ENCODE assay signal across 16 cellular contexts in the genomic region with DNA sequence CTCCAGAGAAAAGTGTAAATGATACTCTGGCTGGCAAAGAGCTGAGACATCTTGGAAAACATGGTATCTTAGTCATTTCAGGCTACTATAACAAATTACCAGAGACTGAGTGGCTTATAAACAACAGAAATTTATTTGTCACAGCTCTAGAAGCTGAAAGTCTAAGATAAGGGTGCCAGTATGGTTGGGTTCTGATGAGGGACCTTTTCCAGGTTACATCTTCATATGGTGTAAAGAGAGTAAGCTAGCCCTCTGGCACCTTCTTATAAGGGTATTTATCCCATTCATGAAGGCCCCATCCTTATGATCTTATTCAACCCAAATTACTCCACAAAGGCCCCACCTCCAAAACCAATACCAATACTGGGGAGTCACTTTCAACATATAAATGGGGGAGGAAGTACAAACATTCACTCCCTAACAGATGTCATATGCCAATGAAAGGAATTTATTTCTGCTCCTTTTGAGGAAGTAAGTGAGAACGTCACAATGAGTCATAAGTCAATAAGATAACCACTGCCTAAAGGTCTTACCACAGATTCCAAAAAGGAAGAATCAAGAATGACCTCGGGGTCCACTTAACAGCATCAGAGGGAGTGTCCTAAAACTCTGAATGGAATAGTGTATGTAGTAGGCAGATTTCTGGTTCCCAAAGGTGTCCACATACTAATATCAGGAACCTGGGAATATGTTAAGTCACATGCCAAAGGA.
A peak's percentile ranks its signal among the peaks of the same experiment; 100 is the strongest.
DNase-seq lines count a peak whose midpoint lies in the region; ATAC-seq and TF ChIP-seq lines count a peak whose summit lies in the region.
"Had no signal": no experiment of that assay in that cellular context is flagged by ENCODE, and none has a peak within 500 bp of the region (broad histone marks: within the 10 kb centered on the region; RNA-seq: fewer than 3 reads in every experiment).

No MANE protein-coding gene starts in this region.

- ATAC-seq in GM18861 (IDR thresholded peaks at IDR 0.05; ENCODE audit: unreplicated experiment) (no peak), HG02852 (IDR thresholded peaks at IDR 0.05; ENCODE audit: unreplicated experiment) (no peak)

- no peak overlapping the region for H3K4me3 ChIP-seq in AG10803 (ENCODE audit: low read length)
- no peak overlapping the region for H3K4me3 ChIP-seq in fibroblast of villous mesenchyme (ENCODE audit: low read depth, low read length)
- H3K4me3 ChIP-seq: heart left ventricle, pancreas, uterus had no signal

- TF ChIP-seq CTCF in AG10803 (conservative IDR thresholded peaks at IDR 0.05; ENCODE audit: low read length) (no peak), fibroblast of villous mesenchyme (IDR thresholded peaks at IDR 0.05; ENCODE audit: insufficient read depth, low read depth, low read length) (no peak)

- DNase-seq in AG10803 (ENCODE audit: low read depth), result peak; percentile 8
- peak; percentile 65 for DNase-seq in LHCN-M2 (ENCODE audit: low read depth)
- peak; percentile 3 for DNase-seq in SW480 (ENCODE audit: low spot score)
- DNase-seq in fibroblast of villous mesenchyme (ENCODE audit: low read depth), result peak; percentile 6
- no peak for DNase-seq in nucleus accumbens (lab: John Stamatoyannopoulos, UW)
- no peak for DNase-seq in HK-2 (ENCODE audit: unreplicated experiment)
- DNase-seq: activated CD4-positive, alpha-beta T cell treated with anti-CD3 and anti-CD28 coated beads, Interleukin-2, amount 50 U/mL, for 4 hours; activated naive CD4-positive, alpha-beta T cell treated with anti-CD3 and anti-CD28 coated beads, Interleukin-2, amount 10 ng/mL, durations not matched to agents 7 days and 5 days; heart left ventricle; NCI-H1105 treated with DMSO at 0.1 percent for 48 hours; pancreas; SK-N-SH; stimulated activated CD4-positive, alpha-beta T cell treated with anti-CD3 and anti-CD28 coated beads, Interleukin-15, amount 100 ng/mL, for 24 hours; uterus had no signal

Comparison
In these comparisons a context has a peak if more than half of its experiments do, and no peak if none do; other contexts are left out.
1. DNase-seq: peak in AG10803 (single experiment), LHCN-M2 (single experiment), SW480 (single experiment) and fibroblast of villous mesenchyme (single experiment); none in nucleus accumbens (0 of 56) and HK-2 (single experiment).